In genomic region chr7:91918356-91918755, GRCh38 we compare ENCODE assay signal across 11 cellular contexts.
"Had no signal": no experiment of that assay in that cellular context is flagged by ENCODE, and none has a peak within 500 bp of the region (broad histone marks: within the 10 kb centered on the region; RNA-seq: fewer than 3 reads in every experiment).

No MANE protein-coding gene starts in this region.

- H3K9me3 Mint-ChIP-seq: HFFc6, IgD-negative memory B cell had no signal

- H3K27ac ChIP-seq: GM23248, HL-60, KMS-11 had no signal

- ATAC-seq: HCT116 had no signal

- H3K27me3 Mint-ChIP-seq: IgD-negative memory B cell had no signal

- H3K9me3 ChIP-seq: HAP-1 had no signal

- H3K27ac Mint-ChIP-seq: HFFc6, IgD-negative memory B cell had no signal

- H3K4me3 ChIP-seq: GM23248, HAP-1 had no signal

- DNase-seq: GM23248, GOT3, H7, HFFc6, Karpas-422, KBM-7 had no signal

- H3K36me3 Mint-ChIP-seq: IgD-negative memory B cell had no signal

- H3K4me1 ChIP-seq: HAP-1 had no signal

- H3K36me3 ChIP-seq: HAP-1 had no signal

- H3K4me3 Mint-ChIP-seq: HFFc6, IgD-negative memory B cell had no signal
